Comparison of ENCODE assay signal across 26 cellular contexts in the genomic region with DNA sequence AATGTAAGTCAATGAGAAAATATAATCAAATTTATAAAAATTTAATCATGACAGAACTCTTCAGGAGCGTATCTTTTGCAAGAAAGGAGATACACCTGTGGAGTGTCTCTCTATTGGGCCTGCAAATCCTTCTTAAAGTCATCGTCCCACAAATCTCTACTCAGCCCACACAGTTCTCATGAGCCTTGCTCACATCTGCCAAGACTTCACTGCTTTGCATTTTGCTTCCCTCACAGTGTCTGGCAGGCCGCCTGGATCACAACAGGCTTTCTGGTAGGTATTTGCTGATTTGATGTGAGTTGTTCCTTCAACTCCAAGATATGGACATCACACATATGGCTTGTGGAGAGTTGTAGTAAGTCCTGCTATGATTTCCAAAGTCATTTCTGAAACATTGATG.
DNase-seq lines count a peak whose midpoint lies in the region; ATAC-seq and TF ChIP-seq lines count a peak whose summit lies in the region.
"Had no signal": no experiment of that assay in that cellular context is flagged by ENCODE, and none has a peak within 500 bp of the region (broad histone marks: within the 10 kb centered on the region; RNA-seq: fewer than 3 reads in every experiment).

No MANE protein-coding gene starts in this region.

- no peaks in the 10 kb centered on the region for H3K27me3 Mint-ChIP-seq in MCF 10A (ENCODE audit: insufficient read depth, unreplicated experiment)
- H3K27me3 Mint-ChIP-seq in activated CD8-positive, alpha-beta T cell treated with anti-CD3 and anti-CD28 coated beads for 36 hours, result no peaks in the 10 kb centered on the region

- H3K14ac ChIP-seq in trophoblast cell (ENCODE audit: low read length), result no peak overlapping the region

- no peaks in the 10 kb centered on the region for H3K79me1 ChIP-seq in trophoblast cell (ENCODE audit: low read length)

- no peak overlapping the region for H3K23ac ChIP-seq in trophoblast cell (ENCODE audit: low read length)

- no peaks in the 10 kb centered on the region for H3K4me1 Mint-ChIP-seq in MCF 10A (ENCODE audit: insufficient read depth, unreplicated experiment)
- no peaks in the 10 kb centered on the region for H3K4me1 Mint-ChIP-seq in activated CD8-positive, alpha-beta T cell treated with anti-CD3 and anti-CD28 coated beads for 36 hours (ENCODE audit: low read depth)
- H3K4me1 Mint-ChIP-seq: CD14-positive monocyte had no signal

- ATAC-seq in HG03139 (IDR thresholded peaks at IDR 0.05; ENCODE audit: unreplicated experiment) (no peak), HG03378 (IDR thresholded peaks at IDR 0.05; ENCODE audit: unreplicated experiment) (no peak)
- ATAC-seq in activated CD8-positive, alpha-beta T cell treated with anti-CD3 and anti-CD28 coated beads for 36 hours, result no peak
- ATAC-seq: HCT116, PC-3, Right ventricle myocardium inferior had no signal

- H3K27ac Mint-ChIP-seq in MCF 10A (ENCODE audit: low read depth, unreplicated experiment), result no peak overlapping the region
- H3K27ac Mint-ChIP-seq in activated CD8-positive, alpha-beta T cell treated with anti-CD3 and anti-CD28 coated beads for 36 hours, result no peak overlapping the region
- H3K27ac Mint-ChIP-seq: CD14-positive monocyte had no signal

- H2AK5ac ChIP-seq in trophoblast cell (ENCODE audit: low read length), result no peak overlapping the region

- no TSS peak for BruUV-seq in MCF 10A (replicated peaks; lab: Mats Ljungman, UMichigan)

- H4K8ac ChIP-seq in trophoblast cell (ENCODE audit: low read depth, low read length), result no peak overlapping the region

- H4K91ac ChIP-seq in trophoblast cell (ENCODE audit: low read depth, low read length), result no peak overlapping the region

- H3K79me2 ChIP-seq in trophoblast cell (ENCODE audit: control insufficient read depth, insufficient read depth, low read length, poor library complexity), result no peaks in the 10 kb centered on the region

- H3K4me3 Mint-ChIP-seq in MCF 10A (ENCODE audit: unreplicated experiment), result no peak overlapping the region
- H3K4me3 Mint-ChIP-seq in activated CD8-positive, alpha-beta T cell treated with anti-CD3 and anti-CD28 coated beads for 36 hours, result no peak overlapping the region
- H3K4me3 Mint-ChIP-seq: CD14-positive monocyte had no signal

- no peak overlapping the region for H2BK120ac ChIP-seq in trophoblast cell (ENCODE audit: insufficient read depth, low read length, poor library complexity)

- POLR2A ChIA-PET in MCF 10A (lab: Yijun Ruan, JAX), result no interaction called here
- POLR2A ChIA-PET in activated CD8-positive, alpha-beta T cell treated with anti-CD3 and anti-CD28 coated beads for 36 hours (lab: Charles Lee), result no interaction called here

- no peak overlapping the region for H3K4me2 ChIP-seq in trophoblast cell (ENCODE audit: low read length)

- WGBS in trophoblast cell (ENCODE audit: extremely low coverage, insufficient coverage, insufficient read length), result no CpG with 5 or more reads among the region's 3 CpGs

- H3K9me3 Mint-ChIP-seq in MCF 10A (ENCODE audit: unreplicated experiment), result no peaks in the 10 kb centered on the region
- no peaks in the 10 kb centered on the region for H3K9me3 Mint-ChIP-seq in activated CD8-positive, alpha-beta T cell treated with anti-CD3 and anti-CD28 coated beads for 36 hours

- H3K4ac ChIP-seq in trophoblast cell (ENCODE audit: low read depth, low read length), result no peak overlapping the region

- no peak overlapping the region for H3K18ac ChIP-seq in trophoblast cell (ENCODE audit: low read length)

- no peaks in the 10 kb centered on the region for H3K36me3 Mint-ChIP-seq in MCF 10A (ENCODE audit: insufficient read depth, unreplicated experiment)
- no peaks in the 10 kb centered on the region for H3K36me3 Mint-ChIP-seq in activated CD8-positive, alpha-beta T cell treated with anti-CD3 and anti-CD28 coated beads for 36 hours (ENCODE audit: low read depth)
- H3K36me3 Mint-ChIP-seq: CD14-positive monocyte had no signal

- H3K4me1 ChIP-seq in breast epithelium (no peaks in the 10 kb centered on the region), trophoblast cell (ENCODE audit: control insufficient read depth in 1 of 2, insufficient read depth in 2 of 2, low read length in 2 of 2) (no peaks in the 10 kb centered on the region)
- H3K4me1 ChIP-seq: BE2C, SJCRH30 had no signal

- H3K9ac ChIP-seq in trophoblast cell (ENCODE audit: low read length), result no peak overlapping the region

- CTCF ChIA-PET in MCF 10A (lab: Yijun Ruan, JAX), result interaction anchor here (1.3 kb wide), 1 partner anchor 8 kb away, joined by 3 read pairs; no protein-coding TSS in a partner anchor
- CTCF ChIA-PET in activated CD8-positive, alpha-beta T cell treated with anti-CD3 and anti-CD28 coated beads for 36 hours (lab: Charles Lee), result no interaction called here

- H3K27ac ChIP-seq in breast epithelium, result no peak overlapping the region
- no peak overlapping the region for H3K27ac ChIP-seq in trophoblast cell (ENCODE audit: low read depth, low read length)
- H3K27ac ChIP-seq: 22Rv1, SJCRH30 had no signal

- no peak overlapping the region for H2AFZ ChIP-seq in trophoblast cell (ENCODE audit: insufficient read depth, low read length, poor library complexity)

- intact Hi-C loops in MCF 10A (cut with micrococcal nuclease) (no loop called here), breast epithelium (cut with DNase I; ENCODE audit: low total_unique reads) (no loop called here), head of caudate nucleus (cut with DNase I) (no loop called here), posterior cingulate gyrus (cut with DNase I) (no loop called here)
- intact Hi-C loops in activated CD8-positive, alpha-beta T cell treated with anti-CD3 and anti-CD28 coated beads for 36 hours (cut with micrococcal nuclease), result no loop called here

- no peak for TF ChIP-seq POLR2A in breast epithelium (IDR thresholded peaks at IDR 0.05)

- H3K4me3 ChIP-seq in breast epithelium (no peak overlapping the region), trophoblast cell (ENCODE audit: low read depth, low read length) (no peak overlapping the region)
- H3K4me3 ChIP-seq: SJCRH30 had no signal

- no peak overlapping the region for H2BK5ac ChIP-seq in trophoblast cell (ENCODE audit: low read depth, low read length, poor library complexity)

- peak; percentile 17 for DNase-seq in MCF 10A (ENCODE audit: unreplicated experiment)
- no peak for DNase-seq in breast epithelium (ENCODE audit: low spot score in 2 of 2)
- peak in 30 of 42 donors; percentile 1 to 63 (median 18) for DNase-seq in head of caudate nucleus
- DNase-seq in posterior cingulate gyrus, result peak in 9 of 10 donors; percentile 10 to 89 (median 44)
- DNase-seq in trophoblast cell, result no peak
- DNase-seq in activated CD8-positive, alpha-beta T cell treated with anti-CD3 and anti-CD28 coated beads for 36 hours, result no peak
- DNase-seq: BE2C; Calu3; DMS79 treated with DMSO at 0.1 percent for 48 hours; GF-D8; IMR-90; KG1; MM.1S; NCI-H2029; NCI-H446 treated with DMSO at 0.1 percent for 48 hours; NCI-H526; NCI-H82; NK-92 treated with Interleukin-12 subunit alpha and Interleukin-12 subunit beta, amount 100 ng/mL, for 24 hours; PC-3; SJCRH30 had no signal

- peaks cover 0 to 20% of the 10 kb centered on the region in 2 donors for H3K27me3 ChIP-seq in breast epithelium
- no peaks in the 10 kb centered on the region for H3K27me3 ChIP-seq in trophoblast cell (ENCODE audit: insufficient read depth, low read length)
- H3K27me3 ChIP-seq: BE2C, SJCRH30 had no signal

- H2BK12ac ChIP-seq in trophoblast cell (ENCODE audit: low read length), result no peak overlapping the region

- TF ChIP-seq CTCF in MCF 10A (IDR thresholded peaks at IDR 0.05; ENCODE audit: unreplicated experiment) (no peak), breast epithelium (IDR thresholded peaks at IDR 0.05) (no peak)
- no peak for TF ChIP-seq CTCF in activated CD8-positive, alpha-beta T cell treated with anti-CD3 and anti-CD28 coated beads for 36 hours (IDR thresholded peaks at IDR 0.05)

- H3K9me3 ChIP-seq in breast epithelium, result peaks cover 0 to 8% of the 10 kb centered on the region in 2 donors
- no peaks in the 10 kb centered on the region for H3K9me3 ChIP-seq in trophoblast cell (ENCODE audit: insufficient read depth, low read depth, low read length)
- H3K9me3 ChIP-seq: BE2C, SJCRH30 had no signal

- H3K36me3 ChIP-seq in breast epithelium, result no peaks in the 10 kb centered on the region
- H3K36me3 ChIP-seq in trophoblast cell (ENCODE audit: control insufficient read depth in 1 of 2, insufficient read depth in 2 of 2, low read length in 2 of 2), result no peaks in the 10 kb centered on the region
- H3K36me3 ChIP-seq: BE2C, SJCRH30 had no signal

- H4K12ac ChIP-seq in trophoblast cell (ENCODE audit: low read depth, low read length), result no peak overlapping the region

Comparison
In these comparisons a context has a peak if more than half of its experiments do, and no peak if none do; other contexts are left out.
1. DNase-seq: peak in MCF 10A (single experiment), head of caudate nucleus (30 of 42) and posterior cingulate gyrus (9 of 10); none in breast epithelium (0 of 2), trophoblast cell (0 of 2) and activated CD8-positive, alpha-beta T cell treated with anti-CD3 and anti-CD28 coated beads for 36 hours (single experiment).